1 cellular context compared by ENCODE assay signal in genomic region chr9:97982719-97983523, GRCh38.
TF ChIP-seq lines count a peak whose summit lies in the region.

TSS of gene ANP32B (plus strand) at chr9:97983341. CDS start at chr9:97983556, 215 bp downstream.

TF ChIP-seq in GM12878, 131 proteins besides CTCF, POLR2A, EP300 and RAD21 (continued from another document and continues in another):
- peak; percentile 12 for TF ChIP-seq BCL3 (IDR thresholded peaks at IDR 0.05; ENCODE audit: borderline replicate concordance, insufficient read depth, low read depth, low read length, poor library complexity, severe bottlenecking)
- TF ChIP-seq EGR1 (IDR thresholded peaks at IDR 0.05; ENCODE audit: borderline replicate concordance in 1 of 2, low read depth in 2 of 2, low read length in 2 of 2): peak in 1 of 2 experiments; percentile 67; a peak in 1 of 3 replicates
- TF ChIP-seq ZNF24 (IDR thresholded peaks at IDR 0.05): no peak
- no peak for TF ChIP-seq RBBP5 (conservative IDR thresholded peaks at IDR 0.05)
- no peak for TF ChIP-seq HDAC6 (IDR thresholded peaks at IDR 0.05; ENCODE audit: unreplicated experiment)
- TF ChIP-seq FOS (IDR thresholded peaks at IDR 0.05; ENCODE audit: borderline replicate concordance, extremely low read depth, insufficient read length): no peak
- no peak for TF ChIP-seq ZBTB4 (CRISPR knock-in tag; IDR thresholded peaks at IDR 0.05)
- no peak for TF ChIP-seq SIX5 (IDR thresholded peaks at IDR 0.05; ENCODE audit: low read depth, low read length, severe bottlenecking)
- TF ChIP-seq IKZF2 (IDR thresholded peaks at IDR 0.05): no peak; a peak in 1 of 4 replicates
- peak; percentile 72 for TF ChIP-seq SP1 (IDR thresholded peaks at IDR 0.05; ENCODE audit: low read depth, low read length)
- TF ChIP-seq MLLT1 (IDR thresholded peaks at IDR 0.05): peak; percentile 92
- no peak for TF ChIP-seq CEBPZ (IDR thresholded peaks at IDR 0.05; ENCODE audit: low read depth, low read length)
- TF ChIP-seq MEF2A (IDR thresholded peaks at IDR 0.05; ENCODE audit: insufficient read depth, low read depth, low read length): no peak
- 0 out of 2 replicates have a peak, but pooled peaks have one; percentile 56 for TF ChIP-seq NBN (IDR thresholded peaks at IDR 0.05)
- peak; percentile 91 for TF ChIP-seq YY1 (IDR thresholded peaks at IDR 0.05; ENCODE audit: low read depth, low read length)
- no peak for TF ChIP-seq KLF5 (IDR thresholded peaks at IDR 0.05; ENCODE audit: partially characterized antibody)
- TF ChIP-seq NRF1 (conservative IDR thresholded peaks at IDR 0.05; ENCODE audit: low read depth, low read length): no peak
- no peak for TF ChIP-seq HDGF (IDR thresholded peaks at IDR 0.05)
- TF ChIP-seq RCOR1 (conservative IDR thresholded peaks at IDR 0.05; ENCODE audit: low read depth, low read length): no peak
- peak; percentile 20; the same call in 1 of the 2 replicates for TF ChIP-seq ZNF592 (IDR thresholded peaks at IDR 0.05)
- no peak for TF ChIP-seq SMAD5 (IDR thresholded peaks at IDR 0.05; ENCODE audit: low read depth)
- TF ChIP-seq CEBPB (IDR thresholded peaks at IDR 0.05; ENCODE audit: borderline replicate concordance in 1 of 2, low read depth in 2 of 2, low read length in 2 of 2): no peak
- no peak for TF ChIP-seq ZSCAN29 (IDR thresholded peaks at IDR 0.05)
- TF ChIP-seq NFYA (IDR thresholded peaks at IDR 0.05; ENCODE audit: borderline replicate concordance, low read depth, low read length): no peak
- peak; percentile 79 for TF ChIP-seq GATAD2B (conservative IDR thresholded peaks at IDR 0.05; ENCODE audit: low read depth)
- TF ChIP-seq ETV6 (conservative IDR thresholded peaks at IDR 0.05 in 1 of 2, IDR thresholded peaks at IDR 0.05 in 1 of 2; ENCODE audit: borderline replicate concordance in 1 of 2, low read depth in 1 of 2): no peak; a peak in 1 of 4 replicates
- no peak for TF ChIP-seq E4F1 (IDR thresholded peaks at IDR 0.05; ENCODE audit: borderline replicate concordance, partially characterized antibody)
- TF ChIP-seq ZNF384 (IDR thresholded peaks at IDR 0.05; ENCODE audit: borderline replicate concordance, low read depth, low read length): no peak
- TF ChIP-seq POLR2AphosphoS2 (IDR thresholded peaks at IDR 0.05; ENCODE audit: low read depth, low read length): 0 out of 2 replicates have a peak, but pooled peaks have one; percentile 34
- TF ChIP-seq TCF12 (IDR thresholded peaks at IDR 0.05; ENCODE audit: low read depth, low read length): peak; percentile 75
- TF ChIP-seq PRDM15 (CRISPR knock-in tag; IDR thresholded peaks at IDR 0.05): no peak
- no peak; the same call in 1 of the 2 replicates for TF ChIP-seq PAX5 (IDR thresholded peaks at IDR 0.05; ENCODE audit: borderline replicate concordance, low read depth, low read length)
- TF ChIP-seq ASH2L (IDR thresholded peaks at IDR 0.05; ENCODE audit: borderline replicate concordance, low read depth): no peak; the same call in 1 of the 2 replicates
